Comparison of ENCODE assay signal across 10 cellular contexts in genomic region chr1:40952744-40953315, GRCh38. TPM values are rescaled to one million over a fixed set of nuclear protein-coding genes. Genes with fewer than 3 reads are reported as not detected.
DNase-seq lines count a peak whose midpoint lies in the region; ATAC-seq and TF ChIP-seq lines count a peak whose summit lies in the region.
"Had no signal": no experiment of that assay in that cellular context is flagged by ENCODE, and none has a peak within 500 bp of the region (broad histone marks: within the 10 kb centered on the region; RNA-seq: fewer than 3 reads in every experiment).

No MANE protein-coding gene starts in this region.

- H3K36me3 ChIP-seq in IMR-90 (ENCODE audit: control insufficient read depth, insufficient read depth, low read length) (no peaks in the 10 kb centered on the region), neural cell (ENCODE audit: insufficient read depth, low read length) (no peaks in the 10 kb centered on the region)
- H3K36me3 ChIP-seq: colonic mucosa had no signal

- H3K4me3 ChIP-seq in IMR-90 (ENCODE audit: insufficient read depth, low read depth, low read length) (no peak overlapping the region), neural cell (ENCODE audit: low read length) (no peak overlapping the region)
- H3K4me3 ChIP-seq: colonic mucosa had no signal

- no peak overlapping the region for H3K18ac ChIP-seq in IMR-90 (ENCODE audit: low read depth, low read length)

- H2BK20ac ChIP-seq in IMR-90 (ENCODE audit: low read depth, low read length), result peak overlapping the region; percentile 89; the same call in 1 of the 2 replicates

- intact Hi-C loops in IMR-90 (cut with micrococcal nuclease), result loop anchor here (1.0 to 5.0 kb wide), 3 partner anchors 105 to 340 kb away; no protein-coding TSS in a partner anchor
- intact Hi-C loops in activated CD8-positive, alpha-beta T cell treated with anti-CD3 and anti-CD28 coated beads for 36 hours (cut with micrococcal nuclease), result loop anchor here (5.0 kb wide), 3 partner anchors 91 to 341 kb away; partner anchors contain the start of gene CITED4

- POLR2A ChIA-PET in IMR-90 (lab: Charles Lee; ENCODE audit: unreplicated experiment), result no interaction called here
- POLR2A ChIA-PET in activated CD8-positive, alpha-beta T cell treated with anti-CD3 and anti-CD28 coated beads for 36 hours (lab: Charles Lee), result interaction anchor here (0.7 kb wide), 1 partner anchor 1979 kb away, joined by 3 read pairs; no protein-coding TSS in a partner anchor

- no peak overlapping the region for H3K23ac ChIP-seq in IMR-90 (ENCODE audit: low read depth, low read length)

- peak overlapping the region; percentile 76 for H2AK5ac ChIP-seq in IMR-90 (ENCODE audit: low read depth, low read length)

- peaks cover 7% of the 10 kb centered on the region for H3K4me1 Mint-ChIP-seq in activated CD8-positive, alpha-beta T cell treated with anti-CD3 and anti-CD28 coated beads for 36 hours (ENCODE audit: low read depth)

- H2BK15ac ChIP-seq in IMR-90 (ENCODE audit: low read depth, low read length), result peak overlapping the region; percentile 51; the same call in 2 of the 3 replicates

- no peak overlapping the region for H3K4me3 Mint-ChIP-seq in activated CD8-positive, alpha-beta T cell treated with anti-CD3 and anti-CD28 coated beads for 36 hours

- no peaks in the 10 kb centered on the region for H3F3A ChIP-seq in neural cell (ENCODE audit: insufficient read depth, low read length, poor library complexity, severe bottlenecking)

- no peak overlapping the region for H4K5ac ChIP-seq in IMR-90 (ENCODE audit: low read depth, low read length)

- DNase-seq in IMR-90 (no peak), KG1 (lab: John Stamatoyannopoulos, UW) (no peak), hepatic stellate cell (ENCODE audit: low spot score) (no peak)
- no peak for DNase-seq in activated CD8-positive, alpha-beta T cell treated with anti-CD3 and anti-CD28 coated beads for 36 hours

- dilution Hi-C loops in IMR-90 (cut with HindIII; ENCODE audit: low sequenced_read_pairs, unreplicated experiment), result no loop called here

- 0 out of 2 replicates have a peak, but pooled peaks cover 4% of the 10 kb centered on the region for H3K9me1 ChIP-seq in IMR-90 (ENCODE audit: insufficient read depth, low read length)

- peaks cover 15% of the 10 kb centered on the region for H3K27me3 Mint-ChIP-seq in activated CD8-positive, alpha-beta T cell treated with anti-CD3 and anti-CD28 coated beads for 36 hours

- H3K27ac ChIP-seq in C4-2B, result no peak overlapping the region
- H3K27ac ChIP-seq in IMR-90 (ENCODE audit: insufficient read depth, low read length), result no peak overlapping the region
- H3K27ac ChIP-seq in neural cell (ENCODE audit: low read length), result no peak overlapping the region
- H3K27ac ChIP-seq: colonic mucosa had no signal

- H3K27me3 ChIP-seq in IMR-90 (ENCODE audit: control insufficient read depth, insufficient read depth, low read length), result no peaks in the 10 kb centered on the region
- no peaks in the 10 kb centered on the region for H3K27me3 ChIP-seq in neural cell (ENCODE audit: insufficient read depth, low read depth, low read length)
- H3K27me3 ChIP-seq: colonic mucosa had no signal

- H4K20me1 ChIP-seq in IMR-90 (ENCODE audit: insufficient read depth, low read length), result no peaks in the 10 kb centered on the region
- no peaks in the 10 kb centered on the region for H4K20me1 ChIP-seq in neural cell (ENCODE audit: insufficient read depth)

- peak; percentile 54 for TF ChIP-seq CTCF in C4-2B (conservative IDR thresholded peaks at IDR 0.05)
- TF ChIP-seq CTCF in IMR-90 (conservative IDR thresholded peaks at IDR 0.05; ENCODE audit: low read depth, low read length), result no peak
- peak; percentile 12 for TF ChIP-seq CTCF in activated CD8-positive, alpha-beta T cell treated with anti-CD3 and anti-CD28 coated beads for 36 hours (IDR thresholded peaks at IDR 0.05)
- TF ChIP-seq CTCF in neural cell (IDR thresholded peaks at IDR 0.05; ENCODE audit: poor library complexity, severe bottlenecking), result peak; percentile 35

- H2BK5ac ChIP-seq in IMR-90 (ENCODE audit: low read depth, low read length, poor library complexity, severe bottlenecking), result no peak overlapping the region

- peak overlapping the region; percentile 80; the same call in 1 of the 2 replicates for H2BK120ac ChIP-seq in IMR-90 (ENCODE audit: low read depth, low read length)

- H3K9ac ChIP-seq in IMR-90 (ENCODE audit: low read depth, low read length) (no peak overlapping the region), neural cell (ENCODE audit: low read length) (no peak overlapping the region)

- H3K9me2 ChIP-seq in neural cell (ENCODE audit: insufficient read depth, low read length), result no peaks in the 10 kb centered on the region

- no TSS peak for BruUV-seq in IMR-90 (replicated peaks; lab: Mats Ljungman, UMichigan)

- TF ChIP-seq EP300 in neural cell (conservative IDR thresholded peaks at IDR 0.05; ENCODE audit: poor library complexity, severe bottlenecking), result no peak

- 37% methylated on average over 5 of the region's 6 CpGs; no CpG with 5 or more reads in 1 of the 2 experiments for WGBS in IMR-90 (ENCODE audit: extremely low coverage in 2 of 2, insufficient read length in 1 of 2), 2 experiments

- peak overlapping the region; percentile 77 for H2AK9ac ChIP-seq in IMR-90 (replicated peaks; ENCODE audit: low read depth, low read length, poor library complexity)

- TF ChIP-seq POLR2A in IMR-90 (IDR thresholded peaks at IDR 0.05; ENCODE audit: low read depth, low read length), result no peak

- no peaks in the 10 kb centered on the region for H3K9me3 Mint-ChIP-seq in activated CD8-positive, alpha-beta T cell treated with anti-CD3 and anti-CD28 coated beads for 36 hours

- H3K4ac ChIP-seq in IMR-90 (ENCODE audit: low read depth, low read length), result 0 out of 2 replicates have a peak overlapping the region, but pooled peaks have one; percentile 33

- 0 out of 2 replicates have a peak overlapping the region, but pooled peaks have one; percentile 28 for H4K91ac ChIP-seq in IMR-90 (ENCODE audit: insufficient read depth, low read depth, low read length)

- no peaks in the 10 kb centered on the region for H3K79me1 ChIP-seq in IMR-90 (ENCODE audit: low read depth in 1 of 2, low read length in 2 of 2)

- H3K9me3 ChIP-seq in IMR-90 (ENCODE audit: control insufficient read depth, insufficient read depth, low read length) (no peaks in the 10 kb centered on the region), neural cell (ENCODE audit: low read length) (no peaks in the 10 kb centered on the region)
- H3K9me3 ChIP-seq: Caco-2, colonic mucosa had no signal

- peaks cover 2% of the 10 kb centered on the region for H3K4me1 ChIP-seq in IMR-90 (ENCODE audit: control insufficient read depth, insufficient read depth, low read length)
- H3K4me1 ChIP-seq: colonic mucosa had no signal

- H2AFZ ChIP-seq in IMR-90 (replicated peaks; ENCODE audit: low read length, poor library complexity), result peak overlapping the region; percentile 79
- no peak overlapping the region for H2AFZ ChIP-seq in neural cell (ENCODE audit: low read depth, low read length)

- H3K79me2 ChIP-seq in neural cell (replicated peaks; ENCODE audit: insufficient read depth, low read length), result no peaks in the 10 kb centered on the region

- ATAC-seq in IMR-90 (ENCODE audit: low read depth) (no peak), GM18502 (IDR thresholded peaks at IDR 0.05; ENCODE audit: poor library complexity, unreplicated experiment) (no peak), GM21423 (IDR thresholded peaks at IDR 0.05; ENCODE audit: unreplicated experiment) (no peak)
- ATAC-seq in activated CD8-positive, alpha-beta T cell treated with anti-CD3 and anti-CD28 coated beads for 36 hours, result no peak

- no peak overlapping the region for H3K14ac ChIP-seq in IMR-90 (replicated peaks; ENCODE audit: low read depth, low read length)

- in situ Hi-C loops in IMR-90 (cut with MboI; ENCODE audit: low sequenced_read_pairs), result loop anchor here (5.0 to 25.0 kb wide), 2 partner anchors 106 to 316 kb away; no protein-coding TSS in a partner anchor

- H3K56ac ChIP-seq in IMR-90 (ENCODE audit: extremely low read depth, insufficient read depth, low read length), result no peak overlapping the region

- H3K36me3 Mint-ChIP-seq in activated CD8-positive, alpha-beta T cell treated with anti-CD3 and anti-CD28 coated beads for 36 hours (ENCODE audit: low read depth), result no peaks in the 10 kb centered on the region

- no peak overlapping the region for H3K27ac Mint-ChIP-seq in activated CD8-positive, alpha-beta T cell treated with anti-CD3 and anti-CD28 coated beads for 36 hours

- H3K4me2 ChIP-seq in IMR-90 (ENCODE audit: low read depth, low read length) (no peak overlapping the region), neural cell (ENCODE audit: low read length) (no peak overlapping the region)

- no peak overlapping the region; a peak in 1 of 4 replicates for H4K8ac ChIP-seq in IMR-90 (ENCODE audit: low read depth in 2 of 2, low read length in 2 of 2)

- no peak for TF ChIP-seq RAD21 in IMR-90 (IDR thresholded peaks at IDR 0.05; ENCODE audit: low read length)
- TF ChIP-seq RAD21 in neural cell (conservative IDR thresholded peaks at IDR 0.05), result no peak

- CTCF ChIA-PET in IMR-90 (lab: Yijun Ruan, JAX), result interaction anchor here (0.6 to 2.0 kb wide), 19 partner anchors 8 to 420 kb away, joined by 3 to 19 read pairs (median 3); partner anchors contain the start of gene CITED4
- CTCF ChIA-PET in activated CD8-positive, alpha-beta T cell treated with anti-CD3 and anti-CD28 coated beads for 36 hours (lab: Charles Lee), result interaction anchor here (0.6 to 6.6 kb wide), 46 partner anchors 8 to 1084 kb away, joined by 3 to 105 read pairs (median 4); partner anchors contain the start of genes CITED4 and ZNF684

TF ChIP-seq in IMR-90, 13 proteins besides CTCF, POLR2A, EP300 and RAD21 (continues in another document):
- TF ChIP-seq MAZ (IDR thresholded peaks at IDR 0.05; ENCODE audit: borderline replicate concordance, low read depth, low read length) (no peak), SMC3 (IDR thresholded peaks at IDR 0.05; ENCODE audit: low read depth, low read length) (no peak), NFE2L2 (IDR thresholded peaks at IDR 0.05; ENCODE audit: low read depth, low read length) (no peak), CHD1 (IDR thresholded peaks at IDR 0.05; ENCODE audit: low read depth, low read length) (no peak)

TF ChIP-seq in neural cell, 6 proteins besides CTCF, POLR2A, EP300 and RAD21:
- TF ChIP-seq SMC3 (conservative IDR thresholded peaks at IDR 0.05; ENCODE audit: poor library complexity) (peak; percentile 10), POLR2AphosphoS5 (IDR thresholded peaks at IDR 0.05) (no peak)
TF ChIP-seq in neural cell: peak in this region for 1.

RNA-seq across cellular contexts. Expression of gene CTPS1, which starts 26.7 kb away (rescaled TPM):
- 41.0 and 45.5 TPM in 2 replicates for total RNA-seq in IMR-90 (2012; rRNA removed)
- polyA plus RNA-seq in IMR-90 (2012; rRNA removed), result 40.4 and 43.2 TPM in 2 replicates
- 11.2 and 42.3 TPM in 2 replicates for polyA plus RNA-seq in IMR-90 (2012; cell fraction: cytosol; rRNA removed)
- 23.0 and 58.3 TPM in 2 replicates for polyA plus RNA-seq in IMR-90 (2012; cell fraction: nucleus; rRNA removed; ENCODE audit: low replicate concordance)
- 100 to 1,000 TPM; 100 to 102 TPM for total RNA-seq in activated CD8-positive, alpha-beta T cell treated with anti-CD3 and anti-CD28 coated beads for 36 hours
- 55.2 and 76.1 TPM in 2 replicates for polyA plus RNA-seq in neural cell
- polyA minus RNA-seq in neural cell, result 46.5 and 56.6 TPM in 2 replicates
